In the genomic region with DNA sequence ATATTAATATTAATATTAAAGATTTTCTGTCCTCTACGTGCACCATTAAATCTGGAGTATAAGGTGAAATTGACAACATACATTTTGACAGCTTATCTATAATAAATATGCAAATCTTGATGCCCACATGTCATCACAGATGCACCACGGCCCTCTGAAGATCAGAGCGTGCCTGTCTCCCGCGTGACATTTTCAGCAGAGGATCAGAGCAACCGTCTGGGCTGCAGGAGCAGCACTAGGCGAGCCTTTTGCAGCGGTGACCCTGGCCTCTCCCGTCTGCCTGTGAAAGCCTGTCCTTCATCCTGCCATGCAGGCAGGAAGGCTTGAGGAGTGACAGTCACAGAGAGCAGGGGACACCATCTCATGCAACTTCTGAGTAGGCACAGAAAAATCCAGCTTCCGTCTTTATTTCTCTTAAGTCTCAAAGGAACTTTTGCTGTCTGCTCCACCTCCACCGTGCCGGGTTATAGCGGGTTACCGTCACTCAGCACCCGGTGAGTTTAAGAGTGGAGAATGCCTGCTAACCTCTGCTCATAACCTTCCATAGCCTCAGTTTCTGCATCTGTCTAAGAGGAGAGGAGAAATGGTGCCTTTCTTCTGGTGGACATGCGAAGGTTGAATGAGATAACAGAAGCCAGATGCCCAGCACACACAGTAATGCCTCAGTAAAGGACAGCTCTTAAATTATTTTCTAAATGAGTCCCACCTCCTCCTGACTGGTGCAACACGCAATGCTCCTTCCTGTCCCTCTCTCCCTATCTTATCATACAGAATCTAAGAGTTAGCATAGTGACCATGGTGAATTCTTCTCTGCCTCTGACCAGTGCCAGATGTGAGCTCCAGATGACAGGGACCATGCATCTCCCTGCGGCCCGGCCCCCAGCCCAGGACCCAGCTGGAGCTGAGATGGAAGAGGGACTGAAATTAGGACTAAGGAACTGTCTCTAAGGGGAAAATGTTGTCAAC, we compare ENCODE assay signal across 28 cellular contexts. TPM values are rescaled to one million over a fixed set of nuclear protein-coding genes. Genes with fewer than 3 reads are reported as not detected.
"Had no signal": no experiment of that assay in that cellular context is flagged by ENCODE, and none has a peak within 500 bp of the region (broad histone marks: within the 10 kb centered on the region; RNA-seq: fewer than 3 reads in every experiment).

No MANE protein-coding gene starts in this region.

- H3K4me3 ChIP-seq: body of pancreas, cardiac muscle cell, coronary artery, dorsolateral prefrontal cortex, gastrocnemius medialis, hepatocyte, left ventricle myocardium inferior, lung, mucosa of descending colon, right lobe of liver, tibial nerve had no signal

- H3K27ac Mint-ChIP-seq: activated naive CD8-positive, alpha-beta T cell; activated T-cell treated with anti-CD3 and anti-CD28 coated beads, Interleukin-2, amount 50 U/mL, for 72 hours had no signal

- DNase-seq: activated CD4-positive, alpha-beta T cell treated with anti-CD3 and anti-CD28 coated beads for 4 hours; activated CD4-positive, alpha-beta T cell treated with anti-CD3 and anti-CD28 coated beads, Interleukin-2, amount 50 U/mL, for 4 hours; activated effector memory CD4-positive, alpha-beta T cell treated with Interleukin-2 at 50 U/mL for 16 hours; activated naive CD4-positive, alpha-beta T cell treated with Interleukin-2 at 50 U/mL for 16 hours; activated T-cell treated with anti-CD3 and anti-CD28 coated beads for 4 hours; activated T-cell treated with anti-CD3 and anti-CD28 coated beads, Interleukin-2, amount 50 U/mL, for 72 hours; aorta; body of pancreas; dorsolateral prefrontal cortex; effector memory CD4-positive, alpha-beta T cell; gastrocnemius medialis; islet precursor cell; left ventricle myocardium inferior; mesendoderm; mucosa of descending colon; right lobe of liver; stimulated activated CD4-positive, alpha-beta T cell treated with anti-CD3 and anti-CD28 coated beads, Interleukin-2, amount 100 ng/mL, for 48 hours; stimulated activated naive CD4-positive, alpha-beta T cell treated with Interleukin-2 at 50 U/mL for 16 hours; T-helper 1 cell had no signal

- H3K36me3 ChIP-seq: cardiac muscle cell, gastrocnemius medialis, left ventricle myocardium inferior, right lobe of liver, tibial nerve had no signal

- H3K79me2 ChIP-seq: hepatocyte had no signal

- H2AFZ ChIP-seq: hepatocyte had no signal

- H3K4me2 ChIP-seq: hepatocyte had no signal

- H3K27ac ChIP-seq: body of pancreas, cardiac muscle cell, coronary artery, dorsolateral prefrontal cortex, gastrocnemius medialis, hepatocyte, left ventricle myocardium inferior, right lobe of liver, tibial nerve had no signal

- H3K9me3 Mint-ChIP-seq: activated T-cell treated with anti-CD3 and anti-CD28 coated beads, Interleukin-2, amount 50 U/mL, for 72 hours; neural crest cell had no signal

- H3K36me3 Mint-ChIP-seq: activated naive CD8-positive, alpha-beta T cell had no signal

- H3K4me1 ChIP-seq: gastrocnemius medialis, right lobe of liver had no signal

- H3K9me3 ChIP-seq: body of pancreas, gastrocnemius medialis, left ventricle myocardium inferior, mucosa of descending colon, right lobe of liver, tibial nerve had no signal

- ATAC-seq: activated T-cell treated with anti-CD3 and anti-CD28 coated beads, Interleukin-2, amount 50 U/mL, for 72 hours; body of pancreas; gastrocnemius medialis; mucosa of descending colon; right lobe of liver had no signal

- H3K27me3 ChIP-seq: right lobe of liver had no signal

- H3K4me3 Mint-ChIP-seq: activated naive CD8-positive, alpha-beta T cell; activated T-cell treated with anti-CD3 and anti-CD28 coated beads, Interleukin-2, amount 50 U/mL, for 72 hours; neural crest cell had no signal

RNA-seq across cellular contexts. Expression of gene CELF4, which starts 43.8 kb away (rescaled TPM):
- total RNA-seq: activated T-cell treated with anti-CD3 and anti-CD28 coated beads, Interleukin-2, amount 50 U/mL, for 72 hours; aorta; gastrocnemius medialis; myocyte; skeletal muscle tissue; tibial nerve had no signal
